1 cellular context compared by ENCODE assay signal in genomic region chr17:824372-824771, GRCh38.
TF ChIP-seq lines count a peak whose summit lies in the region.

No MANE protein-coding gene starts in this region.

TF ChIP-seq in SK-N-SH treated with all-trans-retinoic acid at 6 μM for 48 hours, 23 proteins besides CTCF, POLR2A, EP300 and RAD21 (continued from another document):
- no peak for TF ChIP-seq CSRNP3 (CRISPR knock-in tag; IDR thresholded peaks at IDR 0.05)
- no peak for TF ChIP-seq TCF4 (CRISPR knock-in tag; IDR thresholded peaks at IDR 0.05; ENCODE audit: borderline replicate concordance)
- no peak for TF ChIP-seq RARB (CRISPR knock-in tag; IDR thresholded peaks at IDR 0.05)
- no peak for TF ChIP-seq POU6F1 (CRISPR knock-in tag; IDR thresholded peaks at IDR 0.05; ENCODE audit: borderline replicate concordance, low read depth)
- no peak for TF ChIP-seq ZNF565 (CRISPR knock-in tag; conservative IDR thresholded peaks at IDR 0.05; ENCODE audit: low read depth)
